Comparison of ENCODE assay signal across 7 cellular contexts in the genomic region with DNA sequence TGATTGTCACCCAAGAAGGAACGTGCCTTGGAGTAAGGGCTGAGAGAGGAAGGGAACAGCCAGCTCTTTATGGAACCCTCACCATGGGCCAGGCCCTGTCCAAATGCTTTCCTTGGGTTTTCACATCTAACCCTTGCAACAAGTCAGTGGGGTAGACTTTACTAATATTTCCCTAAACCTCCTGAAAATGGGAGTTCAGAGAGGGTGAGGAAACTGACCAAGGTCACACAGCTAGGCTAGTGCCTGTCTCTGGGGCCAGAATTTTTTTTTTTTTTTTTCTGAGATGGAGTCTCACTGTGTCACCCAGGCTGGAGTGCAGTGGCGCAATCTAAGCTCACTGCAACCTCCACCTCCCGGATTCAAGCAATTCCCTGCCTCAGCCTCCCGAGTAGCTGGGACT. TPM values are rescaled to one million over a fixed set of nuclear protein-coding genes. Genes with fewer than 3 reads are reported as not detected.
A peak's percentile ranks its signal among the peaks of the same experiment; 100 is the strongest.
DNase-seq lines count a peak whose midpoint lies in the region; ATAC-seq, FAIRE-seq and TF ChIP-seq lines count a peak whose summit lies in the region.
"Not testable (repeated sequence)": the region's sequence is repeated elsewhere in the genome, so short reads cannot be mapped to it uniquely, and the experiment has no call there.

No MANE protein-coding gene starts in this region.

- 82 to 96% methylated on average over 3 to 4 of the region's 4 CpGs for WGBS in endodermal cell (ENCODE audit: insufficient coverage in 1 of 2, insufficient read length in 1 of 2), 2 experiments
- 94 to 97% methylated on average over 3 to 4 of the region's 4 CpGs for WGBS in mesodermal cell (ENCODE audit: insufficient coverage in 2 of 2), 2 experiments

- not testable (repeated sequence) for H3K27me3 Mint-ChIP-seq in Caco-2 (ENCODE audit: insufficient read depth, unreplicated experiment); endodermal cell (ENCODE audit: insufficient read depth)

- BruUV-seq in Caco-2 (replicated peaks; lab: Mats Ljungman, UMichigan) = not testable (repeated sequence)

- not testable (repeated sequence) for H3K4me3 ChIP-seq in Caco-2 (ENCODE audit: low read depth, low read length); endodermal cell (ENCODE audit: low read length); kidney (ENCODE audit: low read length in 2 of 2); mesodermal cell (ENCODE audit: extremely low read depth, insufficient read depth, low read length, poor library complexity, severe bottlenecking); skeletal muscle tissue (ENCODE audit: low read length in 3 of 3)
- H3K4me3 ChIP-seq in SJCRH30 = peak overlapping the region; percentile 41

- H3K4me3 Mint-ChIP-seq in Caco-2 (ENCODE audit: unreplicated experiment); endodermal cell: not testable (repeated sequence)

- intact Hi-C loops in Caco-2 (cut with micrococcal nuclease; ENCODE audit: unreplicated experiment) = loop anchor here (5.0 kb wide), 1 partner anchor 43 kb away; the partner anchor contains the start of gene EP300
- intact Hi-C loops in kidney (cut with DNase I) = not testable (repeated sequence)

- H3K27ac Mint-ChIP-seq in Caco-2 (ENCODE audit: unreplicated experiment) = peak overlapping the region; percentile 58
- not testable (repeated sequence) for H3K27ac Mint-ChIP-seq in endodermal cell

- not testable (repeated sequence) for FAIRE-seq in kidney (lab: Jason Lieb, UNC)

- H3K9me3 Mint-ChIP-seq in Caco-2 (ENCODE audit: unreplicated experiment); endodermal cell: not testable (repeated sequence)

- H3K27me3 ChIP-seq in Caco-2 (replicated peaks; ENCODE audit: control insufficient read depth, insufficient read depth, low read length); SJCRH30; endodermal cell (ENCODE audit: control insufficient read depth, insufficient read depth, low read length, poor library complexity, severe bottlenecking); skeletal muscle tissue (ENCODE audit: control insufficient read depth in 3 of 3, insufficient read depth in 3 of 3, low read length in 3 of 3): not testable (repeated sequence)

- H3K36me3 ChIP-seq in Caco-2 (ENCODE audit: control insufficient read depth, insufficient read depth, low read length); SJCRH30; endodermal cell (ENCODE audit: control insufficient read depth, insufficient read depth, low read length); kidney (ENCODE audit: control insufficient read depth in 1 of 2, insufficient read depth in 2 of 2, low read length in 2 of 2); mesodermal cell (ENCODE audit: control insufficient read depth, insufficient read depth, low read length); skeletal muscle tissue (ENCODE audit: control insufficient read depth in 3 of 3, insufficient read depth in 3 of 3, low read length in 3 of 3): not testable (repeated sequence)

- H3K4me1 ChIP-seq in Caco-2 = peaks cover 31% of the 10 kb centered on the region
- peaks cover 21% of the 10 kb centered on the region for H3K4me1 ChIP-seq in SJCRH30
- not testable (repeated sequence) for H3K4me1 ChIP-seq in endodermal cell (ENCODE audit: control insufficient read depth, insufficient read depth, low read length); kidney (ENCODE audit: control insufficient read depth in 1 of 2, insufficient read depth in 1 of 2, low read depth in 1 of 2, low read length in 2 of 2)
- H3K4me1 ChIP-seq in mesodermal cell (ENCODE audit: control insufficient read depth, insufficient read depth, low read length, poor library complexity, severe bottlenecking) = peaks cover 12% of the 10 kb centered on the region
- H3K4me1 ChIP-seq in skeletal muscle tissue (ENCODE audit: control insufficient read depth in 3 of 3, insufficient read depth in 3 of 3, low read length in 3 of 3) = peaks cover 14 to 16% (median 14%) of the 10 kb centered on the region in 3 donors

- not testable (repeated sequence) for H3K36me3 Mint-ChIP-seq in Caco-2 (ENCODE audit: insufficient read depth, unreplicated experiment); endodermal cell (ENCODE audit: low read depth)

- ATAC-seq in omental fat pad (ENCODE audit: low FRiP score) = peak; percentile 44

- not testable (repeated sequence) for DNase-seq in Caco-2; SJCRH30; endodermal cell; omental fat pad (ENCODE audit: low spot score)
- DNase-seq in kidney = peak; percentile 4

- H3K9ac ChIP-seq in endodermal cell (ENCODE audit: extremely low read depth, low read length, poor library complexity, severe bottlenecking); kidney (ENCODE audit: low read length in 2 of 2); skeletal muscle tissue (ENCODE audit: low read depth in 1 of 3, low read length in 3 of 3): not testable (repeated sequence)

- peaks cover 14% of the 10 kb centered on the region for H3K4me1 Mint-ChIP-seq in Caco-2 (ENCODE audit: low read depth, unreplicated experiment)
- not testable (repeated sequence) for H3K4me1 Mint-ChIP-seq in endodermal cell

- POLR2A ChIA-PET in Caco-2 (lab: Charles Lee) = interaction anchor here (1.8 kb wide), 2 partner anchors 27 to 99 kb away, joined by 6 to 12 read pairs; partner anchors contain the start of gene RBX1

- H3K27ac ChIP-seq in SJCRH30 (peak overlapping the region; percentile 96), endodermal cell (ENCODE audit: low read depth, low read length) (peak overlapping the region; percentile 91), mesodermal cell (ENCODE audit: low read depth, low read length, severe bottlenecking) (peak overlapping the region; percentile 76), skeletal muscle tissue (ENCODE audit: low read depth, low read length) (peak overlapping the region; percentile 28)
- H3K27ac ChIP-seq in kidney (ENCODE audit: low read depth in 2 of 2, low read length in 2 of 2) = not testable (repeated sequence)

- TF ChIP-seq CTCF in Caco-2 (IDR thresholded peaks at IDR 0.05; ENCODE audit: insufficient read depth in 1 of 2, low read depth in 1 of 2, low read length in 1 of 2, severe bottlenecking in 1 of 2, unreplicated experiment in 1 of 2); endodermal cell (conservative IDR thresholded peaks at IDR 0.05); kidney (IDR thresholded peaks at IDR 0.05; ENCODE audit: borderline replicate concordance, extremely low read depth, insufficient read depth); omental fat pad (IDR thresholded peaks at IDR 0.05): not testable (repeated sequence)

- CTCF ChIA-PET in Caco-2 (lab: Charles Lee) = interaction anchor here (0.6 kb wide), 1 partner anchor 73 kb away, joined by 3 read pairs; no protein-coding TSS in a partner anchor

- H3K9me3 ChIP-seq in Caco-2; SJCRH30 (replicated peaks); endodermal cell (ENCODE audit: control insufficient read depth, low read length); kidney (ENCODE audit: control insufficient read depth in 1 of 2, low read length in 2 of 2); mesodermal cell (ENCODE audit: control insufficient read depth, low read length); skeletal muscle tissue (ENCODE audit: control insufficient read depth in 3 of 3, low read length in 3 of 3): not testable (repeated sequence)

RNA-seq across cellular contexts. Expression of gene EP300, which starts 42.6 kb away (rescaled TPM):
- 78.6 and 82.9 TPM in 2 replicates for total RNA-seq in Caco-2 (2022)
- total RNA-seq in SJCRH30 (2014; rRNA removed; shearing (Covaris generic)) = 27.5 and 29.7 TPM in 2 replicates
- 100 to 1,000 TPM in 1 of 2 donors, 10 to 100 TPM in 1; 95.5 to 130 TPM for total RNA-seq in endodermal cell
- 48.2 TPM for polyA plus RNA-seq in endodermal cell (2013, experiment 1 of 2)
- 48.4 TPM for polyA plus RNA-seq in endodermal cell (2013, experiment 2 of 2)
- 76.8 TPM for total RNA-seq in kidney
- 4.1 TPM for polyA plus RNA-seq in kidney (ENCODE audit: insufficient read depth, low read depth, low replicate concordance)
- 41.2 TPM for polyA plus RNA-seq in mesodermal cell (2013, experiment 1 of 2)
- 36.2 TPM for polyA plus RNA-seq in mesodermal cell (2013, experiment 2 of 2)
- 10 to 100 TPM; 49.6 to 68.3 (median 58.7) TPM for total RNA-seq in omental fat pad
- total RNA-seq in skeletal muscle tissue = 57.9 TPM
